ENCODE assay signal across 21 cellular contexts in the genomic region with DNA sequence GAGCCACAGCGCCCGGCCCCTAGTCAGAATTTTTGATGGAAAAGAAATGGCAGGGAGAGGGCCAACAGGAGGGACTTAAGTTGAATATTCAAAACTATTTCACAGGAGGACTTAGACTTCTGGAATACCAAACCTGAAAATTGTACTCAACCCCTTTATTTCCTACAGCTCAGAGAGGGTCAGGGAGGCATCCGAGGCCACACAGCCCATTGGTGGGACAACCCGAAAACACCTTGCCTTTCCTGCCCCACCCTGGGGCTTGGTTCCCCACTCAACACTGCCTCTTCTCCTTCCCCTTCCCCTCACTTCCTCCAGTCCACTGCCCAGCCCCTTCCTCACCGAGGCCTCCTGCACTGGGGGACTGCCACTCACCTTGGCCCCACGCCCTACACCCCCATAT. TPM values are rescaled to one million over a fixed set of nuclear protein-coding genes. Genes with fewer than 3 reads are reported as not detected.
DNase-seq lines count a peak whose midpoint lies in the region; ATAC-seq, FAIRE-seq and TF ChIP-seq lines count a peak whose summit lies in the region.
"Had no signal": no experiment of that assay in that cellular context is flagged by ENCODE, and none has a peak within 500 bp of the region (broad histone marks: within the 10 kb centered on the region; RNA-seq: fewer than 3 reads in every experiment).

No MANE protein-coding gene starts in this region.

- TF ChIP-seq POLR2A in HepG2 (IDR thresholded peaks at IDR 0.05; ENCODE audit: insufficient read depth in 1 of 2, low read depth in 2 of 2, low read length in 2 of 2): no peak
- TF ChIP-seq POLR2A in right lobe of liver (IDR thresholded peaks at IDR 0.05): no peak

- H3K4me3 ChIP-seq in HepG2 (replicated peaks in 1 of 3; ENCODE audit: insufficient read depth in 1 of 3, low read depth in 2 of 3, low read length in 3 of 3) (no peak overlapping the region), right lobe of liver (no peak overlapping the region), neuronal stem cell (ENCODE audit: low read length in 2 of 2) (no peak overlapping the region)
- H3K4me3 ChIP-seq: A549; BLaER1 treated with 17β-estradiol and CSF1 and Interleukin-3, amounts not matched to agents 10 nM and 100 nM; HAP-1 had no signal

- peaks cover 3% of the 10 kb centered on the region for H3K79me1 ChIP-seq in neuronal stem cell (ENCODE audit: low read depth, low read length)

- no peak overlapping the region for H2BK15ac ChIP-seq in neuronal stem cell (ENCODE audit: low read length)

- TF ChIP-seq EP300 in HepG2 (IDR thresholded peaks at IDR 0.05; ENCODE audit: low read depth in 2 of 2, low read length in 2 of 2): no peak
- no peak for TF ChIP-seq EP300 in HepG2 (CRISPR knock-in tag; IDR thresholded peaks at IDR 0.05; ENCODE audit: borderline replicate concordance)

- peak overlapping the region; percentile 66 for H2BK5ac ChIP-seq in neuronal stem cell (ENCODE audit: low read length)

- CTCF ChIA-PET in HepG2 (lab: Yijun Ruan, JAX; ENCODE audit: low intra/inter-chr PET ratio, low total read pairs): no interaction called here

- H4K8ac ChIP-seq in neuronal stem cell (ENCODE audit: low read depth, low read length): no peak overlapping the region

- H2BK120ac ChIP-seq in neuronal stem cell (ENCODE audit: low read depth, low read length): no peak overlapping the region

- TF ChIP-seq CTCF in HepG2 (CRISPR knock-in tag; IDR thresholded peaks at IDR 0.05) (no peak), right lobe of liver (IDR thresholded peaks at IDR 0.05) (no peak)

- H3K14ac ChIP-seq in neuronal stem cell (ENCODE audit: low read length): no peak overlapping the region

- H3K9me3 ChIP-seq in HepG2 (ENCODE audit: low read length): no peaks in the 10 kb centered on the region
- H3K9me3 ChIP-seq in right lobe of liver: no peaks in the 10 kb centered on the region
- H3K9me3 ChIP-seq in neuronal stem cell (replicated peaks in 1 of 2; ENCODE audit: control insufficient read depth in 2 of 2, insufficient read depth in 1 of 2, low read depth in 1 of 2, low read length in 2 of 2): no peaks in the 10 kb centered on the region
- H3K9me3 ChIP-seq: A549; BE2C; BLaER1 treated with 17β-estradiol and CSF1 and Interleukin-3, amounts not matched to agents 10 nM and 100 nM; HAP-1 had no signal

- in situ Hi-C loops in HepG2 (cut with HindIII; ENCODE audit: extremely low pct_ligation_motif_present, low pct_unique_long_range_greater_than_20kb): no loop called here

- FAIRE-seq in HepG2 (lab: Jason Lieb, UNC): no peak
- FAIRE-seq: A549, G401.6, GM12892, H54 had no signal

- POLR2A ChIA-PET in HepG2 (lab: Yijun Ruan, JAX): interaction anchor here (0.8 to 4.1 kb wide), 2 partner anchors 15 to 33 kb away, joined by 3 to 39 read pairs; a partner anchor contains a TSS

- H2AK5ac ChIP-seq in neuronal stem cell (ENCODE audit: low read depth, low read length): peak overlapping the region; percentile 90

- TF ChIP-seq RAD21 in HepG2 (CRISPR knock-in tag; IDR thresholded peaks at IDR 0.05): no peak

- H2AFZ ChIP-seq in HepG2 (ENCODE audit: low read length) (no peak overlapping the region), neuronal stem cell (ENCODE audit: low read length) (no peak overlapping the region)

- H3K4me1 ChIP-seq in HepG2 (ENCODE audit: insufficient read depth, low read length) (peaks cover 58% of the 10 kb centered on the region), right lobe of liver (no peaks in the 10 kb centered on the region), neuronal stem cell (ENCODE audit: control insufficient read depth in 2 of 2, insufficient read depth in 1 of 2, low read depth in 1 of 2, low read length in 2 of 2) (no peaks in the 10 kb centered on the region)
- H3K4me1 ChIP-seq: A549, BE2C, HAP-1 had no signal

- H4K91ac ChIP-seq in neuronal stem cell (ENCODE audit: low read depth, low read length, poor library complexity): no peak overlapping the region

- ATAC-seq in HepG2 (no peak), right lobe of liver (no peak), HG03139 (IDR thresholded peaks at IDR 0.05; ENCODE audit: unreplicated experiment) (no peak)
- ATAC-seq: A549 had no signal

- no peak overlapping the region for H3K4ac ChIP-seq in neuronal stem cell (ENCODE audit: low read length)

- H3K4me2 ChIP-seq in HepG2 (ENCODE audit: low read depth, low read length) (peak overlapping the region; percentile 82), neuronal stem cell (ENCODE audit: insufficient read depth, low read length, poor library complexity, severe bottlenecking) (no peak overlapping the region)
- H3K4me2 ChIP-seq: A549; BLaER1 treated with 17β-estradiol and CSF1 and Interleukin-3, amounts not matched to agents 10 nM and 100 nM had no signal

- H3K36me3 ChIP-seq in HepG2 (replicated peaks in 1 of 2; ENCODE audit: control insufficient read depth in 1 of 2, insufficient read depth in 2 of 2, low read length in 2 of 2) (no peaks in the 10 kb centered on the region), right lobe of liver (no peaks in the 10 kb centered on the region), neuronal stem cell (replicated peaks in 1 of 2; ENCODE audit: control insufficient read depth in 2 of 2, insufficient read depth in 2 of 2, low read length in 2 of 2) (no peaks in the 10 kb centered on the region)
- H3K36me3 ChIP-seq: BE2C; BLaER1 treated with 17β-estradiol and CSF1 and Interleukin-3, amounts not matched to agents 10 nM and 100 nM; HAP-1 had no signal

- H4K20me1 ChIP-seq in HepG2 (ENCODE audit: insufficient read depth, low read length): no peaks in the 10 kb centered on the region

- H3K18ac ChIP-seq in neuronal stem cell (ENCODE audit: low read length): no peak overlapping the region

- no peak overlapping the region for H3K23ac ChIP-seq in neuronal stem cell (ENCODE audit: low read depth, low read length, poor library complexity)

- no TSS peak for BruUV-seq in HepG2 (replicated peaks; lab: Mats Ljungman, UMichigan)

- H3K27me3 ChIP-seq in HepG2 (ENCODE audit: control insufficient read depth in 1 of 2, insufficient read depth in 2 of 2, low read length in 2 of 2) (no peaks in the 10 kb centered on the region), right lobe of liver (no peaks in the 10 kb centered on the region), neuronal stem cell (ENCODE audit: control insufficient read depth in 3 of 3, insufficient read depth in 3 of 3, low read depth in 1 of 3, low read length in 3 of 3) (peaks cover 0 to 22% (median 2%) of the 10 kb centered on the region in 3 experiments)
- H3K27me3 ChIP-seq: BE2C; BLaER1 treated with 17β-estradiol and CSF1 and Interleukin-3, amounts not matched to agents 10 nM and 100 nM had no signal

- no peak overlapping the region for H3K27ac ChIP-seq in HepG2 (ENCODE audit: extremely low read length, insufficient read depth, low read length)
- H3K27ac ChIP-seq in right lobe of liver: no peak overlapping the region
- no peak overlapping the region for H3K27ac ChIP-seq in neuronal stem cell (replicated peaks; ENCODE audit: low read length)
- H3K27ac ChIP-seq: A549; BLaER1 treated with 17β-estradiol and CSF1 and Interleukin-3, amounts not matched to agents 10 nM and 100 nM had no signal

- H3K9ac ChIP-seq in HepG2 (ENCODE audit: insufficient read depth, low read depth, low read length) (no peak overlapping the region), neuronal stem cell (ENCODE audit: low read depth, low read length, poor library complexity) (peak overlapping the region; percentile 77)
- H3K9ac ChIP-seq: BLaER1 treated with 17β-estradiol and CSF1 and Interleukin-3, amounts not matched to agents 10 nM and 100 nM had no signal

- intact Hi-C loops in HepG2 (cut with micrococcal nuclease; ENCODE audit: unreplicated experiment) (no loop called here), right lobe of liver (cut with DNase I) (no loop called here)

- DNase-seq in HepG2 (ENCODE audit: low spot score): no peak
- DNase-seq in right lobe of liver: no peak
- no peak for DNase-seq in neuronal stem cell (ENCODE audit: low spot score)
- DNase-seq in NCI-H748 (lab: John Stamatoyannopoulos, UW; ENCODE audit: unreplicated experiment): no peak
- DNase-seq: 8988T; ACHN; AML-193; BE2C; CD4-positive, alpha-beta T cell; CD8-positive, alpha-beta memory T cell; DMS53; DND-41; GOT3; HFFc6 had no signal

- no peak overlapping the region for H2BK12ac ChIP-seq in neuronal stem cell (ENCODE audit: low read length)

- no peaks in the 10 kb centered on the region for H3K79me2 ChIP-seq in HepG2 (ENCODE audit: insufficient read depth, low read length)

- WGBS in HepG2 (ENCODE audit: low lambda C conversion rate): 90% methylated on average over 5 of the region's 6 CpGs
- 91% methylated on average over 4 of the region's 6 CpGs for WGBS in right lobe of liver (ENCODE audit: insufficient coverage, low coverage, low lambda C conversion rate, missing lambda C conversion rate)
- WGBS in neuronal stem cell (ENCODE audit: extremely low coverage in 2 of 2, insufficient read length in 2 of 2, insufficient replicate concordance in 1 of 2), 2 donors: no CpG with 5 or more reads among the region's 6 CpGs

RNA-seq across cellular contexts. Expression of a gene that starts 1.4 kb away (rescaled TPM):
- total RNA-seq in HepG2 (2016; rRNA removed; fragmentation: Illumina TruSeq; extraction: Trizol) (3.4 and 9.3 TPM in 2 replicates), right lobe of liver (1 to 10 TPM in 5 of 6 experiments, under 1 TPM in 1; 0.83 to 3.5 (median 1.4) TPM)
- 1.5 and 2.2 TPM in 2 replicates for total RNA-seq in HepG2 (2016; cell fraction: cytosol; rRNA removed; fragmentation: Illumina TruSeq; extraction: Trizol; ENCODE audit: low read depth)
- 3.2 and 9.6 TPM in 2 replicates for total RNA-seq in HepG2 (2016; cell fraction: insoluble cytoplasmic fraction; rRNA removed; fragmentation: Illumina TruSeq; extraction: Trizol)
- total RNA-seq in HepG2 (2016; cell fraction: membrane; rRNA removed; fragmentation: Illumina TruSeq; extraction: Trizol): 1.3 and 2.0 TPM in 2 replicates
- total RNA-seq in HepG2 (2016; cell fraction: nucleus; rRNA removed; fragmentation: Illumina TruSeq; extraction: Trizol): 8.8 and 12.8 TPM in 2 replicates
- polyA plus RNA-seq in HepG2 (2011; rRNA removed): 33.9 and 67.5 TPM in 2 replicates
- 24.8 and 27.3 TPM in 2 replicates for polyA plus RNA-seq in HepG2 (2011; cell fraction: cytosol; rRNA removed)
- polyA plus RNA-seq in HepG2 (2011; cell fraction: nucleus; rRNA removed): 178 and 181 TPM in 2 replicates
- 30.3 and 30.5 TPM in 2 replicates for polyA plus RNA-seq in HepG2 (2012)
- polyA plus RNA-seq in HepG2 (2016; cell fraction: cytosol; fragmentation: Illumina TruSeq; extraction: Trizol; ENCODE audit: low read depth): 1.1 and 1.2 TPM in 2 replicates
- 2.4 and 2.9 TPM in 2 replicates for polyA plus RNA-seq in HepG2 (2016; cell fraction: insoluble cytoplasmic fraction; fragmentation: Illumina TruSeq; extraction: Trizol; ENCODE audit: low read depth)
- polyA plus RNA-seq in HepG2 (2016; cell fraction: membrane; fragmentation: Illumina TruSeq; extraction: Trizol; ENCODE audit: low read depth): 2.0 and 2.1 TPM in 2 replicates
- 23.7 and 32.1 TPM in 2 replicates for polyA plus RNA-seq in HepG2 (2016; cell fraction: nucleus; fragmentation: Illumina TruSeq; extraction: Trizol; ENCODE audit: insufficient read depth, low read depth)
- 0.09 and 15.4 TPM in 2 replicates for polyA minus RNA-seq in HepG2 (2011; rRNA and poly(A)+ RNA removed; ENCODE audit: low replicate concordance)
- 6.0 and 9.8 TPM in 2 replicates for polyA minus RNA-seq in HepG2 (2011; cell fraction: cytosol; rRNA and poly(A)+ RNA removed)
- 13.3 and 19.3 TPM in 2 replicates for polyA minus RNA-seq in HepG2 (2011; cell fraction: nucleus; rRNA and poly(A)+ RNA removed)
- 3.3 TPM for polyA plus RNA-seq in neuronal stem cell (2013, experiment 1 of 2)
- 2.6 TPM for polyA plus RNA-seq in neuronal stem cell (2013, experiment 2 of 2)
- total RNA-seq: HFFc6 had no signal
- polyA plus RNA-seq: A549 had no signal

RNA-seq across cellular contexts. Expression of a gene that starts 16.0 kb away (rescaled TPM):
- total RNA-seq in HepG2 (2016; rRNA removed; fragmentation: Illumina TruSeq; extraction: Trizol): 33.2 and 36.3 TPM in 2 replicates
- 17.6 and 24.5 TPM in 2 replicates for total RNA-seq in HepG2 (2016; cell fraction: cytosol; rRNA removed; fragmentation: Illumina TruSeq; extraction: Trizol; ENCODE audit: low read depth)
- 27.9 and 37.1 TPM in 2 replicates for total RNA-seq in HepG2 (2016; cell fraction: insoluble cytoplasmic fraction; rRNA removed; fragmentation: Illumina TruSeq; extraction: Trizol)
- total RNA-seq in HepG2 (2016; cell fraction: membrane; rRNA removed; fragmentation: Illumina TruSeq; extraction: Trizol): 28.3 and 36.0 TPM in 2 replicates
- total RNA-seq in HepG2 (2016; cell fraction: nucleus; rRNA removed; fragmentation: Illumina TruSeq; extraction: Trizol): 15.6 and 16.8 TPM in 2 replicates
- polyA plus RNA-seq in HepG2 (2011; rRNA removed): 7.4 and 8.9 TPM in 2 replicates
- 10.6 and 22.0 TPM in 2 replicates for polyA plus RNA-seq in HepG2 (2011; cell fraction: cytosol; rRNA removed)
- 12.6 and 14.5 TPM in 2 replicates for polyA plus RNA-seq in HepG2 (2011; cell fraction: nucleus; rRNA removed)
- 7.4 and 9.2 TPM in 2 replicates for polyA plus RNA-seq in HepG2 (2012)
- polyA plus RNA-seq in HepG2 (2016; cell fraction: cytosol; fragmentation: Illumina TruSeq; extraction: Trizol; ENCODE audit: low read depth): 17.6 and 24.3 TPM in 2 replicates
- polyA plus RNA-seq in HepG2 (2016; cell fraction: insoluble cytoplasmic fraction; fragmentation: Illumina TruSeq; extraction: Trizol; ENCODE audit: low read depth): 34.5 and 41.1 TPM in 2 replicates
- polyA plus RNA-seq in HepG2 (2016; cell fraction: membrane; fragmentation: Illumina TruSeq; extraction: Trizol; ENCODE audit: low read depth): 30.7 and 35.8 TPM in 2 replicates
- polyA plus RNA-seq in HepG2 (2016; cell fraction: nucleus; fragmentation: Illumina TruSeq; extraction: Trizol; ENCODE audit: insufficient read depth, low read depth): 28.3 and 35.8 TPM in 2 replicates
- polyA minus RNA-seq in HepG2 (2011; rRNA and poly(A)+ RNA removed; ENCODE audit: low replicate concordance): 16.9 and 20.3 TPM in 2 replicates
- 9.3 and 12.0 TPM in 2 replicates for polyA minus RNA-seq in HepG2 (2011; cell fraction: cytosol; rRNA and poly(A)+ RNA removed)
- 3.4 and 3.6 TPM in 2 replicates for polyA minus RNA-seq in HepG2 (2011; cell fraction: nucleus; rRNA and poly(A)+ RNA removed)
- total RNA-seq in right lobe of liver: 10 to 100 TPM in 2 of 6 experiments, 1 to 10 TPM in 4; 4.2 to 13.8 (median 5.8) TPM
- 12.7 TPM for polyA plus RNA-seq in neuronal stem cell (2013, experiment 1 of 2)
- polyA plus RNA-seq in neuronal stem cell (2013, experiment 2 of 2): 12.4 TPM

RNA-seq across cellular contexts. Expression of a gene that starts 26.8 kb away (rescaled TPM):
- 50.6 and 63.1 TPM in 2 replicates for total RNA-seq in HepG2 (2016; rRNA removed; fragmentation: Illumina TruSeq; extraction: Trizol)
- 10.5 and 13.6 TPM in 2 replicates for total RNA-seq in HepG2 (2016; cell fraction: cytosol; rRNA removed; fragmentation: Illumina TruSeq; extraction: Trizol; ENCODE audit: low read depth)
- total RNA-seq in HepG2 (2016; cell fraction: insoluble cytoplasmic fraction; rRNA removed; fragmentation: Illumina TruSeq; extraction: Trizol): 51.6 and 54.0 TPM in 2 replicates
- total RNA-seq in HepG2 (2016; cell fraction: membrane; rRNA removed; fragmentation: Illumina TruSeq; extraction: Trizol): 34.2 and 34.8 TPM in 2 replicates
- 28.5 and 29.9 TPM in 2 replicates for total RNA-seq in HepG2 (2016; cell fraction: nucleus; rRNA removed; fragmentation: Illumina TruSeq; extraction: Trizol)
- polyA plus RNA-seq in HepG2 (2011; rRNA removed): 9.8 and 13.5 TPM in 2 replicates
- polyA plus RNA-seq in HepG2 (2011; cell fraction: cytosol; rRNA removed): 9.8 and 14.9 TPM in 2 replicates
- polyA plus RNA-seq in HepG2 (2011; cell fraction: nucleus; rRNA removed): 13.0 and 18.3 TPM in 2 replicates
- 9.0 and 19.7 TPM in 2 replicates for polyA plus RNA-seq in HepG2 (2012)
- 10.9 and 11.2 TPM in 2 replicates for polyA plus RNA-seq in HepG2 (2016; cell fraction: cytosol; fragmentation: Illumina TruSeq; extraction: Trizol; ENCODE audit: low read depth)
- polyA plus RNA-seq in HepG2 (2016; cell fraction: insoluble cytoplasmic fraction; fragmentation: Illumina TruSeq; extraction: Trizol; ENCODE audit: low read depth): 71.5 and 74.3 TPM in 2 replicates
- 26.4 and 29.7 TPM in 2 replicates for polyA plus RNA-seq in HepG2 (2016; cell fraction: membrane; fragmentation: Illumina TruSeq; extraction: Trizol; ENCODE audit: low read depth)
- 62.8 and 64.8 TPM in 2 replicates for polyA plus RNA-seq in HepG2 (2016; cell fraction: nucleus; fragmentation: Illumina TruSeq; extraction: Trizol; ENCODE audit: insufficient read depth, low read depth)
- 21.2 and 61.0 TPM in 2 replicates for polyA minus RNA-seq in HepG2 (2011; rRNA and poly(A)+ RNA removed; ENCODE audit: low replicate concordance)
- polyA minus RNA-seq in HepG2 (2011; cell fraction: cytosol; rRNA and poly(A)+ RNA removed): 8.1 and 8.3 TPM in 2 replicates
- 7.0 and 10.6 TPM in 2 replicates for polyA minus RNA-seq in HepG2 (2011; cell fraction: nucleus; rRNA and poly(A)+ RNA removed)
- 1 to 10 TPM in 3 of 6 experiments, under 1 TPM in 3; 0.31 to 2.3 (median 1.0) TPM for total RNA-seq in right lobe of liver
- 31.7 TPM for polyA plus RNA-seq in neuronal stem cell (2013, experiment 1 of 2)
- polyA plus RNA-seq in neuronal stem cell (2013, experiment 2 of 2): 31.8 TPM

RNA-seq across cellular contexts. Expression of a gene that starts 27.0 kb away (rescaled TPM):
- total RNA-seq in HepG2 (2016; rRNA removed; fragmentation: Illumina TruSeq; extraction: Trizol) (27.6 and 32.2 TPM in 2 replicates), right lobe of liver (10 to 100 TPM; 15.4 to 22.4 (median 18.0) TPM)
- total RNA-seq in HepG2 (2016; cell fraction: cytosol; rRNA removed; fragmentation: Illumina TruSeq; extraction: Trizol; ENCODE audit: low read depth): 18.5 and 24.3 TPM in 2 replicates
- total RNA-seq in HepG2 (2016; cell fraction: insoluble cytoplasmic fraction; rRNA removed; fragmentation: Illumina TruSeq; extraction: Trizol): 23.3 and 34.5 TPM in 2 replicates
- total RNA-seq in HepG2 (2016; cell fraction: membrane; rRNA removed; fragmentation: Illumina TruSeq; extraction: Trizol): 24.9 and 32.0 TPM in 2 replicates
- total RNA-seq in HepG2 (2016; cell fraction: nucleus; rRNA removed; fragmentation: Illumina TruSeq; extraction: Trizol): 20.7 and 22.6 TPM in 2 replicates
- polyA plus RNA-seq in HepG2 (2011; rRNA removed): 49.7 and 56.0 TPM in 2 replicates
- polyA plus RNA-seq in HepG2 (2011; cell fraction: cytosol; rRNA removed): 29.9 and 43.2 TPM in 2 replicates
- polyA plus RNA-seq in HepG2 (2011; cell fraction: nucleus; rRNA removed): 58.5 and 59.4 TPM in 2 replicates
- 21.4 and 31.3 TPM in 2 replicates for polyA plus RNA-seq in HepG2 (2012)
- 23.6 and 30.1 TPM in 2 replicates for polyA plus RNA-seq in HepG2 (2016; cell fraction: cytosol; fragmentation: Illumina TruSeq; extraction: Trizol; ENCODE audit: low read depth)
- polyA plus RNA-seq in HepG2 (2016; cell fraction: insoluble cytoplasmic fraction; fragmentation: Illumina TruSeq; extraction: Trizol; ENCODE audit: low read depth): 27.9 and 36.5 TPM in 2 replicates
- polyA plus RNA-seq in HepG2 (2016; cell fraction: membrane; fragmentation: Illumina TruSeq; extraction: Trizol; ENCODE audit: low read depth): 25.0 and 25.2 TPM in 2 replicates
- 33.5 and 40.8 TPM in 2 replicates for polyA plus RNA-seq in HepG2 (2016; cell fraction: nucleus; fragmentation: Illumina TruSeq; extraction: Trizol; ENCODE audit: insufficient read depth, low read depth)
- polyA minus RNA-seq in HepG2 (2011; rRNA and poly(A)+ RNA removed; ENCODE audit: low replicate concordance): 50.7 and 52.3 TPM in 2 replicates
- 15.5 and 16.8 TPM in 2 replicates for polyA minus RNA-seq in HepG2 (2011; cell fraction: cytosol; rRNA and poly(A)+ RNA removed)
- polyA minus RNA-seq in HepG2 (2011; cell fraction: nucleus; rRNA and poly(A)+ RNA removed): 40.4 and 59.2 TPM in 2 replicates
- polyA plus RNA-seq in neuronal stem cell (2013, experiment 1 of 2): 45.8 TPM
- 47.0 TPM for polyA plus RNA-seq in neuronal stem cell (2013, experiment 2 of 2)

RNA-seq across cellular contexts. Expression of a gene that starts 29.8 kb away (rescaled TPM):
- 20.7 and 22.6 TPM in 2 replicates for total RNA-seq in HepG2 (2016; rRNA removed; fragmentation: Illumina TruSeq; extraction: Trizol)
- total RNA-seq in HepG2 (2016; cell fraction: cytosol; rRNA removed; fragmentation: Illumina TruSeq; extraction: Trizol; ENCODE audit: low read depth): 12.1 and 12.4 TPM in 2 replicates
- 18.5 and 24.1 TPM in 2 replicates for total RNA-seq in HepG2 (2016; cell fraction: insoluble cytoplasmic fraction; rRNA removed; fragmentation: Illumina TruSeq; extraction: Trizol)
- 27.2 and 28.7 TPM in 2 replicates for total RNA-seq in HepG2 (2016; cell fraction: membrane; rRNA removed; fragmentation: Illumina TruSeq; extraction: Trizol)
- total RNA-seq in HepG2 (2016; cell fraction: nucleus; rRNA removed; fragmentation: Illumina TruSeq; extraction: Trizol): 11.7 and 12.8 TPM in 2 replicates
- polyA plus RNA-seq in HepG2 (2011; rRNA removed): 19.1 and 21.2 TPM in 2 replicates
- 16.1 and 20.9 TPM in 2 replicates for polyA plus RNA-seq in HepG2 (2011; cell fraction: cytosol; rRNA removed)
- polyA plus RNA-seq in HepG2 (2011; cell fraction: nucleus; rRNA removed): 17.0 and 18.7 TPM in 2 replicates
- polyA plus RNA-seq in HepG2 (2012): 5.5 and 18.8 TPM in 2 replicates
- polyA plus RNA-seq in HepG2 (2016; cell fraction: cytosol; fragmentation: Illumina TruSeq; extraction: Trizol; ENCODE audit: low read depth): 17.8 and 20.3 TPM in 2 replicates
- 31.4 and 39.7 TPM in 2 replicates for polyA plus RNA-seq in HepG2 (2016; cell fraction: insoluble cytoplasmic fraction; fragmentation: Illumina TruSeq; extraction: Trizol; ENCODE audit: low read depth)
- polyA plus RNA-seq in HepG2 (2016; cell fraction: membrane; fragmentation: Illumina TruSeq; extraction: Trizol; ENCODE audit: low read depth): 29.3 and 33.3 TPM in 2 replicates
- 27.1 and 31.4 TPM in 2 replicates for polyA plus RNA-seq in HepG2 (2016; cell fraction: nucleus; fragmentation: Illumina TruSeq; extraction: Trizol; ENCODE audit: insufficient read depth, low read depth)
- 13.9 and 15.8 TPM in 2 replicates for polyA minus RNA-seq in HepG2 (2011; rRNA and poly(A)+ RNA removed; ENCODE audit: low replicate concordance)
- 8.7 and 13.6 TPM in 2 replicates for polyA minus RNA-seq in HepG2 (2011; cell fraction: cytosol; rRNA and poly(A)+ RNA removed)
- 3.9 and 5.5 TPM in 2 replicates for polyA minus RNA-seq in HepG2 (2011; cell fraction: nucleus; rRNA and poly(A)+ RNA removed)
- 10 to 100 TPM in 1 of 6 experiments, 1 to 10 TPM in 5; 6.4 to 10.3 (median 8.7) TPM for total RNA-seq in right lobe of liver
- polyA plus RNA-seq in neuronal stem cell (2013, experiment 1 of 2): 15.9 TPM
- polyA plus RNA-seq in neuronal stem cell (2013, experiment 2 of 2): 17.1 TPM
